ENCODE assay signal across 26 cellular contexts in the genomic region with DNA sequence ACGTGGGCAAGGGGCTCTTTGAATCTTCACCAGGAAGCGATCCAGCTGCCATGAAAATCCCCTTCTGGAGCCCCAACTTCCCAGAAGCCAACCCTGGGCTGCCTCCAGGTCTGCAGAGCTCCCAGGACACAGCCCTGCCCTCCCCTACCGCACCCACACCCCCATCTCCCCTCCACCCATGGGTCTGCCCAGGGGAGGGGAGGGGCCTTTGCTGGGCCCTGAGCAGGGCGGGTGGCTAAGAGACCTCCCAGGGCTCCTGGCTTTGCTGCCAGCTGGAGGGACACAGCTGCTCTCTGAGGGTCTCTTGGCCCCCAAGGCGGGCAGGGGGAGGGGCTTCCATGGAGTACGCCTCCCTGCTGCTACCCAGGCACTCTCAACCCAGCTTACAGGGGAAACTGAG.
"Had no signal": no experiment of that assay in that cellular context is flagged by ENCODE, and none has a peak within 500 bp of the region (broad histone marks: within the 10 kb centered on the region; RNA-seq: fewer than 3 reads in every experiment).

No MANE protein-coding gene starts in this region.

- H3K4me1 Mint-ChIP-seq: endodermal cell, nephron had no signal

- H3K4me2 ChIP-seq: neural progenitor cell, smooth muscle cell had no signal

- H3K4me3 Mint-ChIP-seq: dendritic cell treated with granulocyte-macrophage colony-stimulating factor and Interleukin-4, amounts not matched to agents 40 ng/mL and 50 ng/mL, for 4 days; endodermal cell; naive thymus-derived CD4-positive, alpha-beta T cell; nephron; stimulated activated effector memory CD8-positive, alpha-beta T cell treated with anti-CD3 and anti-CD28 coated beads, Interleukin-12 subunit alpha, Interleukin-12 subunit beta, amount 100 ng/mL, for 72 hours had no signal

- ATAC-seq: gastrocnemius medialis; naive thymus-derived CD4-positive, alpha-beta T cell; sciatic nerve; stimulated activated effector memory CD8-positive, alpha-beta T cell treated with anti-CD3 and anti-CD28 coated beads, Interleukin-12 subunit alpha, Interleukin-12 subunit beta, amount 100 ng/mL, for 72 hours had no signal

- FAIRE-seq: keratinocyte had no signal

- H3K27me3 ChIP-seq: gastrocnemius medialis, right atrium auricular region, thyroid gland had no signal

- H3K4me1 ChIP-seq: prostate gland had no signal

- H3K27ac Mint-ChIP-seq: endodermal cell; stimulated activated effector memory CD8-positive, alpha-beta T cell treated with anti-CD3 and anti-CD28 coated beads, Interleukin-12 subunit alpha, Interleukin-12 subunit beta, amount 100 ng/mL, for 72 hours had no signal

- H3K9ac ChIP-seq: neural progenitor cell had no signal

- H3K36me3 ChIP-seq: gastrocnemius medialis, neural progenitor cell, prostate gland, right atrium auricular region, stomach, thyroid gland had no signal

- H3K36me3 Mint-ChIP-seq: stimulated activated effector memory CD8-positive, alpha-beta T cell treated with anti-CD3 and anti-CD28 coated beads, Interleukin-12 subunit alpha, Interleukin-12 subunit beta, amount 100 ng/mL, for 72 hours had no signal

- H3K9me3 ChIP-seq: gastrocnemius medialis, prostate gland, right atrium auricular region, thyroid gland had no signal

- H3K27ac ChIP-seq: epithelial cell of prostate, gastrocnemius medialis, neural progenitor cell, prostate gland, right atrium auricular region, stomach, thyroid gland had no signal

- H3K4me3 ChIP-seq: gastrocnemius medialis, neural progenitor cell, prostate gland, right atrium auricular region, smooth muscle cell, stomach, thyroid gland had no signal

- DNase-seq: effector CD8-positive, alpha-beta T cell; endodermal cell; foreskin fibroblast; gastrocnemius medialis; head of caudate nucleus; mesenchymal stem cell; midbrain; naive thymus-derived CD4-positive, alpha-beta T cell; nucleus accumbens; stimulated activated CD4-positive, alpha-beta T cell treated with anti-CD3 and anti-CD28 coated beads, Interleukin-12 subunit alpha, Interleukin-12 subunit beta, amount 100 ng/mL, for 4 hours; stimulated activated CD4-positive, alpha-beta T cell treated with anti-CD3 and anti-CD28 coated beads, Interleukin-1b, Interleukin-23, amount 100 ng/mL, for 48 hours; stimulated activated CD4-positive, alpha-beta T cell treated with anti-CD3 and anti-CD28 coated beads, Interleukin-4, amount 100 ng/mL, for 24 hours; stimulated activated naive CD4-positive, alpha-beta T cell treated with Interleukin-2 at 50 U/mL for 16 hours; stomach; thyroid gland; trophoblast cell had no signal
